ENCODE assay signal across 5 cellular contexts in genomic region chr14:69528143-69528542, GRCh38. TPM values are rescaled to one million over a fixed set of nuclear protein-coding genes. Genes with fewer than 3 reads are reported as not detected.
"Had no signal": no experiment of that assay in that cellular context is flagged by ENCODE, and none has a peak within 500 bp of the region (broad histone marks: within the 10 kb centered on the region; RNA-seq: fewer than 3 reads in every experiment).

No MANE protein-coding gene starts in this region.

- H3K4me1 Mint-ChIP-seq: GM23338 had no signal

- H3K27ac Mint-ChIP-seq: GM23338 had no signal

- ATAC-seq: GM23338, K562 had no signal

- DNase-seq: HCEC 1CT, IMR-90 had no signal

- H2AFZ ChIP-seq: GM23338 had no signal

- H3K4me3 Mint-ChIP-seq: GM23338 had no signal

- H3K4me2 ChIP-seq: GM23338 had no signal

- H3K4me3 ChIP-seq: GM23338, K562 had no signal

- H3K9me3 Mint-ChIP-seq: GM23338 had no signal

RNA-seq across cellular contexts. Expression of gene PLEKHD1, which starts 43.6 kb away (rescaled TPM):
- total RNA-seq: HT-29, K562 had no signal
- polyA plus RNA-seq: IMR-90, K562 had no signal

RNA-seq across cellular contexts. Expression of gene CCDC177, which starts 46.5 kb away (rescaled TPM):
- total RNA-seq: HT-29, IMR-90, K562 had no signal
- polyA plus RNA-seq: IMR-90, K562 had no signal
